In the genomic region with DNA sequence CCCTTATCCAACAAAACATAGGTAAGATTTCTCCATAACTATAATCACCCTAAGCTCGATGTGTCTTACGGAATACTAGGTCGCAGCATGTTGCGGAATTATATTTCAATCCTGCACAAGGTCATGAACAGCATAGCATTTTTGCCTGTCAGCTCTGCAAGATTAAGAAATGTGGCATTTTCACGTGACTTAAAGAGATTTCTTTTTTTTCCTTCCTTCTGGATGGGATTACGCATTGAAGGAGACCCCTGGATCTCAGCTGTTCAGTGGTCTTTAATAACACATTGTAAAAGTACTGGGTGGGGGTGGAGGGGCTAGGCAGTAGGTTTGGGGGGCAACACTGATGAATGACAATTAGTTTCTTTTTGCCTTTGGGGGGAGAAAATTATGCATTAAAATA, we compare ENCODE assay signal across 8 cellular contexts.
A peak's percentile ranks its signal among the peaks of the same experiment; 100 is the strongest.
DNase-seq lines count a peak whose midpoint lies in the region; ATAC-seq and TF ChIP-seq lines count a peak whose summit lies in the region.

No MANE protein-coding gene starts in this region.

- ATAC-seq in activated naive CD4-positive, alpha-beta T cell treated with anti-CD3 and anti-CD28 coated beads, Interleukin-2, amount 50 U/mL, for 72 hours: no peak
- ATAC-seq in HG02678 (IDR thresholded peaks at IDR 0.05; ENCODE audit: unreplicated experiment): no peak

- CTCF ChIA-PET in HEK293T (lab: Yijun Ruan, JAX): no interaction called here

- H3K27ac Mint-ChIP-seq in activated CD4-positive, alpha-beta T cell treated with anti-CD3 and anti-CD28 coated beads, Interleukin-2, amount 10 ng/mL, durations not matched to agents 24 days and 14 days: peak overlapping the region; percentile 94
- H3K27ac Mint-ChIP-seq in activated naive CD4-positive, alpha-beta T cell treated with anti-CD3 and anti-CD28 coated beads, Interleukin-2, amount 50 U/mL, for 72 hours: peak overlapping the region; percentile 94 to 97

- H3K4me3 ChIP-seq in iPS-18a (ENCODE audit: low read length): no peak overlapping the region
- H3K4me3 ChIP-seq in thyroid gland (replicated peaks in 1 of 3): no peak overlapping the region

- H3K27ac ChIP-seq in iPS-18a (ENCODE audit: low read length) (no peak overlapping the region), thyroid gland (peak overlapping the region; percentile 13 to 79 (median 77))

- POLR2A ChIA-PET in HEK293T (lab: Yijun Ruan, JAX): interaction anchor here (0.7 kb wide), 1 partner anchor 27 kb away, joined by 3 read pairs; no protein-coding TSS in a partner anchor

- H3K27me3 Mint-ChIP-seq in activated CD4-positive, alpha-beta T cell treated with anti-CD3 and anti-CD28 coated beads, Interleukin-2, amount 10 ng/mL, durations not matched to agents 24 days and 14 days: peaks cover 5% of the 10 kb centered on the region

- H3K36me3 ChIP-seq in iPS-18a (ENCODE audit: control insufficient read depth, low read depth, low read length): no peaks in the 10 kb centered on the region
- no peaks in the 10 kb centered on the region for H3K36me3 ChIP-seq in thyroid gland

- TF ChIP-seq CTCF in thyroid gland (IDR thresholded peaks at IDR 0.05): no peak

- no peaks in the 10 kb centered on the region for H3K9me3 ChIP-seq in iPS-18a (ENCODE audit: control insufficient read depth, low read depth, low read length)
- no peaks in the 10 kb centered on the region for H3K9me3 ChIP-seq in thyroid gland

- H3K4me1 Mint-ChIP-seq in activated CD4-positive, alpha-beta T cell treated with anti-CD3 and anti-CD28 coated beads, Interleukin-2, amount 10 ng/mL, durations not matched to agents 24 days and 14 days: peaks cover 34% of the 10 kb centered on the region

- peak; percentile 54 for DNase-seq in activated CD4-positive, alpha-beta T cell treated with anti-CD3 and anti-CD28 coated beads, Interleukin-2, amount 10 ng/mL, durations not matched to agents 24 days and 14 days
- DNase-seq in activated CD4-positive, alpha-beta T cell treated with anti-CD3 and anti-CD28 coated beads, Interleukin-2, amount 50 U/mL, for 4 hours: no peak
- DNase-seq in activated naive CD4-positive, alpha-beta T cell treated with anti-CD3 and anti-CD28 coated beads, Interleukin-2, amount 50 U/mL, for 72 hours (ENCODE audit: low spot score in 2 of 2): no peak
- no peak for DNase-seq in thyroid gland
- DNase-seq in activated CD8-positive, alpha-beta memory T cell treated with anti-CD3 and anti-CD28 coated beads, Interleukin-2, amount 50 U/mL, for 48 hours: no peak
- no peak for DNase-seq in HEK293T (ENCODE audit: extremely low spot score)

- TF ChIP-seq POLR2A in thyroid gland (IDR thresholded peaks at IDR 0.05): no peak

- H3K4me1 ChIP-seq in iPS-18a (ENCODE audit: control insufficient read depth, low read depth, low read length) (peaks cover 33% of the 10 kb centered on the region), thyroid gland (peaks cover 17 to 42% of the 10 kb centered on the region in 2 donors)

- peak overlapping the region; percentile 59 for H3K4me3 Mint-ChIP-seq in activated CD4-positive, alpha-beta T cell treated with anti-CD3 and anti-CD28 coated beads, Interleukin-2, amount 10 ng/mL, durations not matched to agents 24 days and 14 days

- intact Hi-C loops in activated CD4-positive, alpha-beta T cell treated with anti-CD3 and anti-CD28 coated beads, Interleukin-2, amount 10 ng/mL, durations not matched to agents 24 days and 14 days (cut with micrococcal nuclease): loop anchor here (1.0 to 10.0 kb wide), 6 partner anchors 21 to 1632 kb away; a partner anchor contains a TSS
- intact Hi-C loops in thyroid gland (cut with DNase I): no loop called here

- peaks cover 10% of the 10 kb centered on the region for H3K9me3 Mint-ChIP-seq in activated CD4-positive, alpha-beta T cell treated with anti-CD3 and anti-CD28 coated beads, Interleukin-2, amount 10 ng/mL, durations not matched to agents 24 days and 14 days
- peaks cover 6 to 11% of the 10 kb centered on the region in 2 donors for H3K9me3 Mint-ChIP-seq in activated naive CD4-positive, alpha-beta T cell treated with anti-CD3 and anti-CD28 coated beads, Interleukin-2, amount 50 U/mL, for 72 hours

- peak overlapping the region; percentile 16 for H3K9ac ChIP-seq in iPS-18a (ENCODE audit: low read length)

- H3K27me3 ChIP-seq in iPS-18a (ENCODE audit: control insufficient read depth, insufficient read depth, low read length) (no peaks in the 10 kb centered on the region), thyroid gland (no peaks in the 10 kb centered on the region)

- peaks cover 4% of the 10 kb centered on the region for H3K36me3 Mint-ChIP-seq in activated CD4-positive, alpha-beta T cell treated with anti-CD3 and anti-CD28 coated beads, Interleukin-2, amount 10 ng/mL, durations not matched to agents 24 days and 14 days (ENCODE audit: low read depth)
- peaks cover 11 to 15% of the 10 kb centered on the region in 2 donors for H3K36me3 Mint-ChIP-seq in activated naive CD4-positive, alpha-beta T cell treated with anti-CD3 and anti-CD28 coated beads, Interleukin-2, amount 50 U/mL, for 72 hours

- WGBS in thyroid gland, 2 donors: 88 to 93% methylated on average over 6 of the region's 6 CpGs

TF ChIP-seq in HEK293T, 16 proteins besides CTCF, POLR2A, EP300 and RAD21:
- TF ChIP-seq ELF4 (IDR thresholded peaks at IDR 0.05) (no peak), ZNF384 (IDR thresholded peaks at IDR 0.05) (no peak), ARNT (IDR thresholded peaks at IDR 0.05) (no peak), FOXM1 (IDR thresholded peaks at IDR 0.05; ENCODE audit: borderline replicate concordance) (no peak), FOXK2 (IDR thresholded peaks at IDR 0.05) (no peak), FOXA1 (IDR thresholded peaks at IDR 0.05) (no peak), NFRKB (IDR thresholded peaks at IDR 0.05) (no peak), TARDBP (IDR thresholded peaks at IDR 0.05) (no peak), BHLHE40 (IDR thresholded peaks at IDR 0.05; ENCODE audit: borderline replicate concordance) (no peak), HDGF (IDR thresholded peaks at IDR 0.05; ENCODE audit: borderline replicate concordance) (no peak)
- TF ChIP-seq, protein P1, sequence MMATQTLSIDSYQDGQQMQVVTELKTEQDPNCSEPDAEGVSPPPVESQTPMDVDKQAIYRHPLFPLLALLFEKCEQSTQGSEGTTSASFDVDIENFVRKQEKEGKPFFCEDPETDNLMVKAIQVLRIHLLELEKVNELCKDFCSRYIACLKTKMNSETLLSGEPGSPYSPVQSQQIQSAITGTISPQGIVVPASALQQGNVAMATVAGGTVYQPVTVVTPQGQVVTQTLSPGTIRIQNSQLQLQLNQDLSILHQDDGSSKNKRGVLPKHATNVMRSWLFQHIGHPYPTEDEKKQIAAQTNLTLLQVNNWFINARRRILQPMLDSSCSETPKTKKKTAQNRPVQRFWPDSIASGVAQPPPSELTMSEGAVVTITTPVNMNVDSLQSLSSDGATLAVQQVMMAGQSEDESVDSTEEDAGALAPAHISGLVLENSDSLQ (IDR thresholded peaks at IDR 0.05): no peak
TF ChIP-seq in HEK293T: peak in this region for 0.
